ENCODE assay signal across 8 cellular contexts in genomic region chr13:99968521-99969367, GRCh38. TPM values are rescaled to one million over a fixed set of nuclear protein-coding genes. Genes with fewer than 3 reads are reported as not detected.
DNase-seq lines count a peak whose midpoint lies in the region; ATAC-seq and TF ChIP-seq lines count a peak whose summit lies in the region.

No MANE protein-coding gene starts in this region.

- in situ Hi-C loops in transverse colon (cut with MboI; ENCODE audit: low pct_ligation_motif_present in 1 of 4, low pct_unique_long_range_greater_than_20kb in 1 of 4, low sequenced_read_pairs in 3 of 4) = no loop called here

- DNase-seq in activated effector memory CD4-positive, alpha-beta T cell treated with anti-CD3 and anti-CD28 coated beads, Interleukin-2, amount 50 U/mL, for 16 hours = peak; percentile 63
- DNase-seq in activated effector memory CD4-positive, alpha-beta T cell treated with Interleukin-2 at 50 U/mL for 16 hours = no peak
- DNase-seq in activated naive CD8-positive, alpha-beta T cell treated with anti-CD3 and anti-CD28 coated beads, Interleukin-2, amount 50 U/mL, for 24 hours = no peak
- DNase-seq in left lobe of liver (ENCODE audit: low spot score) (no peak), transverse colon (peak; percentile 45), pons (ENCODE audit: low spot score) (no peak), NCI-H524 treated with DMSO at 0.1 percent for 48 hours (lab: John Stamatoyannopoulos, UW) (no peak)

- no peak for TF ChIP-seq CTCF in transverse colon (IDR thresholded peaks at IDR 0.05)

- peaks cover 22% of the 10 kb centered on the region for H3K4me1 Mint-ChIP-seq in activated naive CD8-positive, alpha-beta T cell treated with anti-CD3 and anti-CD28 coated beads, Interleukin-2, amount 50 U/mL, for 24 hours

- H3K4me3 ChIP-seq in transverse colon = peak overlapping the region in 3 of 4 donors; percentile 6 to 45 (median 22)

- peak overlapping the region; percentile 78 for H3K27ac Mint-ChIP-seq in activated naive CD8-positive, alpha-beta T cell treated with anti-CD3 and anti-CD28 coated beads, Interleukin-2, amount 50 U/mL, for 24 hours

- peaks cover 10% of the 10 kb centered on the region for H3K36me3 Mint-ChIP-seq in activated naive CD8-positive, alpha-beta T cell treated with anti-CD3 and anti-CD28 coated beads, Interleukin-2, amount 50 U/mL, for 24 hours (ENCODE audit: low read depth)

- H3K4me3 Mint-ChIP-seq in activated naive CD8-positive, alpha-beta T cell treated with anti-CD3 and anti-CD28 coated beads, Interleukin-2, amount 50 U/mL, for 24 hours = peak overlapping the region; percentile 74

- no peaks in the 10 kb centered on the region for H3K9me3 ChIP-seq in transverse colon

- intact Hi-C loops in transverse colon (cut with DNase I; ENCODE audit: low total_unique reads) = no loop called here

- WGBS in transverse colon (ENCODE audit: low coverage in 1 of 2), 2 donors = 13% methylated on average over 63 of the region's 73 CpGs; no CpG with 5 or more reads in 1 of the 2 donors

- H3K27me3 ChIP-seq in transverse colon = peaks cover 97% of the 10 kb centered on the region

- ATAC-seq in activated naive CD8-positive, alpha-beta T cell treated with anti-CD3 and anti-CD28 coated beads, Interleukin-2, amount 50 U/mL, for 24 hours = no peak
- ATAC-seq in left lobe of liver (peak; percentile 40), HG02759 (IDR thresholded peaks at IDR 0.05; ENCODE audit: unreplicated experiment) (no peak)

- peaks cover 69% of the 10 kb centered on the region for H3K27me3 Mint-ChIP-seq in activated naive CD8-positive, alpha-beta T cell treated with anti-CD3 and anti-CD28 coated beads, Interleukin-2, amount 50 U/mL, for 24 hours

- H3K4me1 ChIP-seq in transverse colon = peaks cover 17 to 38% (median 34%) of the 10 kb centered on the region in 4 donors

- peaks cover 14% of the 10 kb centered on the region for H3K9me3 Mint-ChIP-seq in activated naive CD8-positive, alpha-beta T cell treated with anti-CD3 and anti-CD28 coated beads, Interleukin-2, amount 50 U/mL, for 24 hours

- no peak overlapping the region for H3K27ac ChIP-seq in transverse colon

- no peaks in the 10 kb centered on the region for H3K36me3 ChIP-seq in transverse colon

- TF ChIP-seq POLR2A in transverse colon (IDR thresholded peaks at IDR 0.05) = no peak

- TF ChIP-seq EP300 in transverse colon (IDR thresholded peaks at IDR 0.05; ENCODE audit: low read depth) = no peak

RNA-seq across cellular contexts. Expression of gene ZIC5, which starts 2.8 kb away (rescaled TPM):
- total RNA-seq in left lobe of liver (not detected), transverse colon (not detected)

RNA-seq across cellular contexts. Expression of gene ZIC2, which starts 12.8 kb away (rescaled TPM):
- 0.38 TPM for total RNA-seq in left lobe of liver
- total RNA-seq in transverse colon = not detected

Comparison
In these comparisons a context has a peak if more than half of its experiments do, and no peak if none do; other contexts are left out.
1. DNase-seq: peak in activated effector memory CD4-positive, alpha-beta T cell treated with anti-CD3 and anti-CD28 coated beads, Interleukin-2, amount 50 U/mL, for 16 hours (single experiment) and transverse colon (single experiment); none in activated effector memory CD4-positive, alpha-beta T cell treated with Interleukin-2 at 50 U/mL for 16 hours (single experiment), activated naive CD8-positive, alpha-beta T cell treated with anti-CD3 and anti-CD28 coated beads, Interleukin-2, amount 50 U/mL, for 24 hours (single experiment), left lobe of liver (single experiment), pons (single experiment) and NCI-H524 treated with DMSO at 0.1 percent for 48 hours (single experiment).